Comparison of ENCODE assay signal across 9 cellular contexts in the genomic region with DNA sequence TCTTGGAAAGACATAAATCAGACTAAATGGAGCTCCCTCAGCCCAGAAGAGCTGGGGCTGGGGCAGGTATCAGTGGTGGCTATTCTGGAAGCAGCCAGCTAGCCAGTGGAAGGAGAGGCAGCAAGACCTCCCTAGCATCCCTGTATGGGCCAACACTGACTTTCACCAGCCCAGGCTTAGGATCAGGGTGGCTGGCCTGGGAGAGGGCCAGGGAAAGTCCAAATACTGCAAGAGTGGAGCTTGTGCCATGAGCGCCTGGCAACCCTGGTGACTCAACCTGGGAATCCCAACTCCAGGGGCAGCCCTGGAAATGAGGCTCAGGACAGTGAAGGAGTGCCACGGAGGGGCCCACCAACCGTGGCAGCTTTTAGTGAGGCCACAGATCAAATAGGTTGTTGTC. TPM values are rescaled to one million over a fixed set of nuclear protein-coding genes. Genes with fewer than 3 reads are reported as not detected.
DNase-seq lines count a peak whose midpoint lies in the region; ATAC-seq and TF ChIP-seq lines count a peak whose summit lies in the region.
"Had no signal": no experiment of that assay in that cellular context is flagged by ENCODE, and none has a peak within 500 bp of the region (broad histone marks: within the 10 kb centered on the region; RNA-seq: fewer than 3 reads in every experiment).

No MANE protein-coding gene starts in this region.

- no peak for TF ChIP-seq CTCF in CD8-positive, alpha-beta T cell (IDR thresholded peaks at IDR 0.05)
- TF ChIP-seq CTCF in epithelial cell of esophagus (IDR thresholded peaks at IDR 0.05; ENCODE audit: insufficient read depth, low read depth, low read length, missing control alignments) (no peak), osteoblast (IDR thresholded peaks at IDR 0.05; ENCODE audit: extremely low read depth, low read depth, low read length) (no peak)

- ATAC-seq in CD8-positive, alpha-beta T cell = no peak

- no peak overlapping the region for H3K4me3 Mint-ChIP-seq in CD8-positive, alpha-beta T cell

- peaks cover 58% of the 10 kb centered on the region for H3K4me1 ChIP-seq in CD8-positive, alpha-beta T cell (ENCODE audit: insufficient read depth, low read length)
- H3K4me1 ChIP-seq in NT2/D1 (ENCODE audit: insufficient read depth, insufficient read length) (peaks cover 11% of the 10 kb centered on the region), osteoblast (ENCODE audit: insufficient read depth, low read length) (peaks cover 60% of the 10 kb centered on the region)

- peaks cover 2% of the 10 kb centered on the region for H3K36me3 Mint-ChIP-seq in CD8-positive, alpha-beta T cell

- H3K9me3 ChIP-seq in CD8-positive, alpha-beta T cell (ENCODE audit: low read length) = no peaks in the 10 kb centered on the region
- H3K9me3 ChIP-seq in NT2/D1 (ENCODE audit: insufficient read depth, low read length) (no peaks in the 10 kb centered on the region), osteoblast (ENCODE audit: low read depth, low read length) (no peaks in the 10 kb centered on the region)

- intact Hi-C loops in CD8-positive, alpha-beta T cell (cut with DNase I, micrococcal nuclease) = loop anchor here in 1 of 2 experiments (5.0 to 10.0 kb wide), 4 partner anchors 41 to 863 kb away; a partner anchor contains a TSS

- no peaks in the 10 kb centered on the region for H3K27me3 Mint-ChIP-seq in CD8-positive, alpha-beta T cell (ENCODE audit: low read depth)

- no peak overlapping the region for H2AFZ ChIP-seq in osteoblast (ENCODE audit: low read length)

- H3K27me3 ChIP-seq in CD8-positive, alpha-beta T cell (ENCODE audit: insufficient read depth, low read length) = no peaks in the 10 kb centered on the region
- H3K27me3 ChIP-seq in NT2/D1 (ENCODE audit: insufficient read depth, insufficient read length) = peaks cover 6% of the 10 kb centered on the region
- H3K27me3 ChIP-seq in osteoblast (ENCODE audit: insufficient read depth, low read length) = no peaks in the 10 kb centered on the region

- no peaks in the 10 kb centered on the region for H3K36me3 ChIP-seq in CD8-positive, alpha-beta T cell (ENCODE audit: insufficient read depth, low read length)
- H3K36me3 ChIP-seq in NT2/D1 (ENCODE audit: insufficient read depth, insufficient read length, low read length) = no peaks in the 10 kb centered on the region
- H3K36me3 ChIP-seq in osteoblast (ENCODE audit: insufficient read depth, low read length) = no peaks in the 10 kb centered on the region

- peaks cover 59% of the 10 kb centered on the region for H3K4me1 Mint-ChIP-seq in CD8-positive, alpha-beta T cell (ENCODE audit: low read depth)

- H3K27ac ChIP-seq in CD8-positive, alpha-beta T cell (ENCODE audit: low read depth, low read length) = no peak overlapping the region
- peak overlapping the region; percentile 98 for H3K27ac ChIP-seq in osteoblast (ENCODE audit: low read depth, low read length)

- H3K4me2 ChIP-seq in osteoblast (ENCODE audit: insufficient read depth, low read length) = peak overlapping the region; percentile 92

- peak overlapping the region; percentile 32 for H3K9ac ChIP-seq in NT2/D1 (ENCODE audit: insufficient read length, low read depth)

- CTCF ChIA-PET in CD8-positive, alpha-beta T cell (lab: Charles Lee) = interaction anchor here (0.7 to 12.7 kb wide), 8 partner anchors 9 to 130 kb away, joined by 3 to 425 read pairs (median 11); a partner anchor contains a TSS

- H3K4me3 ChIP-seq in CD8-positive, alpha-beta T cell (ENCODE audit: low read depth, low read length) = no peak overlapping the region
- H3K4me3 ChIP-seq in NT2/D1 (ENCODE audit: insufficient read length, low read depth) (no peak overlapping the region), epithelial cell of esophagus (ENCODE audit: low read length) (no peak overlapping the region), osteoblast (ENCODE audit: insufficient read depth, low read length) (peak overlapping the region; percentile 83)

- peak overlapping the region; percentile 94 for H3K27ac Mint-ChIP-seq in CD8-positive, alpha-beta T cell

- POLR2A ChIA-PET in CD8-positive, alpha-beta T cell (lab: Charles Lee) = interaction anchor here (0.9 to 5.3 kb wide), 9 partner anchors 8 to 195 kb away, joined by 3 to 47 read pairs (median 9); a partner anchor contains a TSS

- H3K79me2 ChIP-seq in osteoblast (ENCODE audit: insufficient read depth, low read length) = no peaks in the 10 kb centered on the region

- peak in 1 of 7 experiments; percentile 12 for DNase-seq in CD8-positive, alpha-beta T cell
- DNase-seq in NT2/D1 (ENCODE audit: low read depth, low spot score) (no peak), epithelial cell of esophagus (ENCODE audit: low read depth) (peak; percentile 84), osteoblast (ENCODE audit: insufficient read length, low spot score, missing footprints) (peak; percentile 92), AML-193 (lab: John Stamatoyannopoulos, UW) (no peak), NOMO-1 treated with dmso at 0.1 percent for 144 hours (lab: John Stamatoyannopoulos, UW; ENCODE audit: unreplicated experiment) (no peak), superior temporal gyrus (ENCODE audit: extremely low spot score) (no peak)
- no peak for DNase-seq in effector CD4-positive, alpha-beta T cell
- DNase-seq: activated CD4-positive, CD25-positive, alpha-beta regulatory T cell had no signal

- no peaks in the 10 kb centered on the region for H4K20me1 ChIP-seq in osteoblast (ENCODE audit: insufficient read depth, low read length)

- H3K9me3 Mint-ChIP-seq in CD8-positive, alpha-beta T cell = no peaks in the 10 kb centered on the region

RNA-seq across cellular contexts. Expression of a gene that starts 7.6 kb away (rescaled TPM):
- total RNA-seq in CD8-positive, alpha-beta T cell = 1,000 to 10,000 TPM; 1,214 to 1,250 TPM
- total RNA-seq in osteoblast = 19.7 and 22.1 TPM in 2 replicates

RNA-seq across cellular contexts. Expression of a gene that starts 45.2 kb away (rescaled TPM):
- not detected for total RNA-seq in CD8-positive, alpha-beta T cell
- total RNA-seq in osteoblast = not detected in 2 replicates

RNA-seq across cellular contexts. Expression of a gene that starts 58.6 kb away (rescaled TPM):
- 1 to 10 TPM; 8.0 to 8.7 TPM for total RNA-seq in CD8-positive, alpha-beta T cell
- 39.4 and 47.7 TPM in 2 replicates for total RNA-seq in osteoblast

Comparison
In these comparisons a context has a peak if more than half of its experiments do, and no peak if none do; other contexts are left out.
1. DNase-seq: peak in epithelial cell of esophagus (single experiment) and osteoblast (single experiment); none in NT2/D1 (single experiment), effector CD4-positive, alpha-beta T cell (single experiment), AML-193 (0 of 2), NOMO-1 treated with dmso at 0.1 percent for 144 hours (single experiment) and superior temporal gyrus (single experiment).
2. RNA of a gene that starts 7.6 kb away (total RNA-seq): 1,214 to 1,250 TPM in CD8-positive, alpha-beta T cell; 19.7 to 22.1 TPM in osteoblast; every median in the first group is over 10 times any median in the second.